12 cellular contexts compared by ENCODE assay signal in the genomic region with DNA sequence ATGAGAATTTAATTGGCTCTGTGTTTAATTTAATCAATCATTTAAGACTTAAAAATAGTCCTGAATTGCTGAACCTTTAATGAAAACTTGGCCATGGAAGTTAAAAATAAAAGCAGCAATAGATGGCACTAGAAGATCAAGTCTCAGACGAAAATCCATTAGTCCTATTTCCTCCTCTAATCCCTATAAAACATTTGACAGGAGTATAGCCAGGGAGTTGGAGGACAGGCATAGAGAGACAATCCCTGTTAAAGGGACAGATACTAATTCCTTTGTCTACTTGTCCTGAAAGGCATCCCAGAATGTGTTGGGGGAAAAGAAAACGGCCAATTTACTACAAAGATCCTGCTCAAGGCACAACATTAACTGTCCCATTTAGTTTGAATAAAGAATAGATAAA.
DNase-seq lines count a peak whose midpoint lies in the region; ATAC-seq, FAIRE-seq and TF ChIP-seq lines count a peak whose summit lies in the region.
"Had no signal": no experiment of that assay in that cellular context is flagged by ENCODE, and none has a peak within 500 bp of the region (broad histone marks: within the 10 kb centered on the region; RNA-seq: fewer than 3 reads in every experiment).

No MANE protein-coding gene starts in this region.

- H3K4me1 ChIP-seq in heart right ventricle, result peaks cover 0 to 7% (median 0%) of the 10 kb centered on the region in 9 donors

- no peak overlapping the region for H3K27ac Mint-ChIP-seq in activated CD4-positive, alpha-beta T cell treated with anti-CD3 and anti-CD28 coated beads, Interleukin-2, amount 10 ng/mL, durations not matched to agents 7 days and 5 days
- no peak overlapping the region for H3K27ac Mint-ChIP-seq in natural killer cell treated with Interleukin-12 subunit alpha and Interleukin-12 subunit beta and Interleukin-15 and Interleukin-18, amount 100 ng/mL, for 72 hours
- no peak overlapping the region for H3K27ac Mint-ChIP-seq in stimulated activated memory B cell treated with anti-CD40 and anti-IgM and Interleukin-4, amounts not matched to agents 10 μg/mL and 1 μg/mL and 100 μg/mL, for 72 hours
- H3K27ac Mint-ChIP-seq: CD8-positive, alpha-beta T cell; natural killer cell; stimulated activated effector memory CD8-positive, alpha-beta T cell treated with anti-CD3 and anti-CD28 coated beads, Interleukin-12 subunit alpha, Interleukin-12 subunit beta, amount 100 ng/mL, for 72 hours had no signal

- H3K4me3 ChIP-seq in heart right ventricle, result no peak overlapping the region

- H3K27ac ChIP-seq in C4-2B (no peak overlapping the region), heart right ventricle (no peak overlapping the region)

- H3K4me3 Mint-ChIP-seq in activated CD4-positive, alpha-beta T cell treated with anti-CD3 and anti-CD28 coated beads, Interleukin-2, amount 10 ng/mL, durations not matched to agents 7 days and 5 days, result no peak overlapping the region
- no peak overlapping the region for H3K4me3 Mint-ChIP-seq in natural killer cell treated with Interleukin-12 subunit alpha and Interleukin-12 subunit beta and Interleukin-15 and Interleukin-18, amount 100 ng/mL, for 72 hours
- no peak overlapping the region for H3K4me3 Mint-ChIP-seq in stimulated activated memory B cell treated with anti-CD40 and anti-IgM and Interleukin-4, amounts not matched to agents 10 μg/mL and 1 μg/mL and 100 μg/mL, for 72 hours
- H3K4me3 Mint-ChIP-seq: CD8-positive, alpha-beta T cell; natural killer cell; stimulated activated effector memory CD8-positive, alpha-beta T cell treated with anti-CD3 and anti-CD28 coated beads, Interleukin-12 subunit alpha, Interleukin-12 subunit beta, amount 100 ng/mL, for 72 hours had no signal

- 12 to 14% methylated on average over 2 of the region's 2 CpGs for WGBS in heart right ventricle, 2 donors

- intact Hi-C loops in heart right ventricle (cut with DNase I), result loop anchor here in 1 of 10 donors (10.0 kb wide), 1 partner anchor 869 kb away; no protein-coding TSS in a partner anchor

- no peak for ATAC-seq in heart right ventricle
- no peak for ATAC-seq in natural killer cell treated with Interleukin-12 subunit alpha and Interleukin-12 subunit beta and Interleukin-15 and Interleukin-18, amount 100 ng/mL, for 72 hours
- no peak for ATAC-seq in stimulated activated memory B cell treated with anti-CD40 and anti-IgM and Interleukin-4, amounts not matched to agents 10 μg/mL and 1 μg/mL and 100 μg/mL, for 72 hours
- ATAC-seq: CD8-positive, alpha-beta T cell; natural killer cell; stimulated activated effector memory CD8-positive, alpha-beta T cell treated with anti-CD3 and anti-CD28 coated beads, Interleukin-12 subunit alpha, Interleukin-12 subunit beta, amount 100 ng/mL, for 72 hours had no signal

- no peaks in the 10 kb centered on the region for H3K36me3 Mint-ChIP-seq in activated CD4-positive, alpha-beta T cell treated with anti-CD3 and anti-CD28 coated beads, Interleukin-2, amount 10 ng/mL, durations not matched to agents 7 days and 5 days (ENCODE audit: low read depth)
- peaks cover 14% of the 10 kb centered on the region for H3K36me3 Mint-ChIP-seq in natural killer cell treated with Interleukin-12 subunit alpha and Interleukin-12 subunit beta and Interleukin-15 and Interleukin-18, amount 100 ng/mL, for 72 hours
- H3K36me3 Mint-ChIP-seq in stimulated activated memory B cell treated with anti-CD40 and anti-IgM and Interleukin-4, amounts not matched to agents 10 μg/mL and 1 μg/mL and 100 μg/mL, for 72 hours, result no peaks in the 10 kb centered on the region
- H3K36me3 Mint-ChIP-seq: CD8-positive, alpha-beta T cell; natural killer cell; stimulated activated effector memory CD8-positive, alpha-beta T cell treated with anti-CD3 and anti-CD28 coated beads, Interleukin-12 subunit alpha, Interleukin-12 subunit beta, amount 100 ng/mL, for 72 hours had no signal

- H3K27me3 ChIP-seq in heart right ventricle, result no peaks in the 10 kb centered on the region

- POLR2A ChIA-PET in activated CD4-positive, alpha-beta T cell treated with anti-CD3 and anti-CD28 coated beads, Interleukin-2, amount 10 ng/mL, durations not matched to agents 7 days and 5 days (lab: Charles Lee), result no interaction called here

- no peak for TF ChIP-seq EP300 in Ishikawa (IDR thresholded peaks at IDR 0.05; ENCODE audit: borderline replicate concordance)

- peak; percentile 92 for FAIRE-seq in TTC549 (lab: Jason Lieb, UNC)

- CTCF ChIA-PET in activated CD4-positive, alpha-beta T cell treated with anti-CD3 and anti-CD28 coated beads, Interleukin-2, amount 10 ng/mL, durations not matched to agents 7 days and 5 days (lab: Charles Lee), result no interaction called here

- peaks cover 0 to 33% (median 9%) of the 10 kb centered on the region in 11 donors for H3K9me3 ChIP-seq in heart right ventricle

- H3K4me1 Mint-ChIP-seq in activated CD4-positive, alpha-beta T cell treated with anti-CD3 and anti-CD28 coated beads, Interleukin-2, amount 10 ng/mL, durations not matched to agents 7 days and 5 days, result no peaks in the 10 kb centered on the region
- H3K4me1 Mint-ChIP-seq in natural killer cell treated with Interleukin-12 subunit alpha and Interleukin-12 subunit beta and Interleukin-15 and Interleukin-18, amount 100 ng/mL, for 72 hours (ENCODE audit: low read depth in 2 of 2), result no peaks in the 10 kb centered on the region
- no peaks in the 10 kb centered on the region for H3K4me1 Mint-ChIP-seq in stimulated activated memory B cell treated with anti-CD40 and anti-IgM and Interleukin-4, amounts not matched to agents 10 μg/mL and 1 μg/mL and 100 μg/mL, for 72 hours
- H3K4me1 Mint-ChIP-seq: natural killer cell; stimulated activated effector memory CD8-positive, alpha-beta T cell treated with anti-CD3 and anti-CD28 coated beads, Interleukin-12 subunit alpha, Interleukin-12 subunit beta, amount 100 ng/mL, for 72 hours had no signal

- H3K9me3 Mint-ChIP-seq in activated CD4-positive, alpha-beta T cell treated with anti-CD3 and anti-CD28 coated beads, Interleukin-2, amount 10 ng/mL, durations not matched to agents 7 days and 5 days, result peaks cover 14% of the 10 kb centered on the region
- H3K9me3 Mint-ChIP-seq in natural killer cell treated with Interleukin-12 subunit alpha and Interleukin-12 subunit beta and Interleukin-15 and Interleukin-18, amount 100 ng/mL, for 72 hours, result peaks cover 20% of the 10 kb centered on the region
- peaks cover 11% of the 10 kb centered on the region for H3K9me3 Mint-ChIP-seq in stimulated activated memory B cell treated with anti-CD40 and anti-IgM and Interleukin-4, amounts not matched to agents 10 μg/mL and 1 μg/mL and 100 μg/mL, for 72 hours

- DNase-seq in iris pigment epithelial cell (ENCODE audit: low read depth) (peak; percentile 1), heart right ventricle (no peak)
- DNase-seq in activated CD4-positive, alpha-beta T cell treated with anti-CD3 and anti-CD28 coated beads, Interleukin-2, amount 10 ng/mL, durations not matched to agents 7 days and 5 days, result no peak
- no peak for DNase-seq in natural killer cell treated with Interleukin-12 subunit alpha and Interleukin-12 subunit beta and Interleukin-15 and Interleukin-18, amount 100 ng/mL, for 72 hours (ENCODE audit: low spot score)
- DNase-seq: activated CD4-positive, alpha-beta T cell treated with anti-CD3 and anti-CD28 coated beads for 4 hours; CD8-positive, alpha-beta T cell; natural killer cell had no signal

- TF ChIP-seq RAD21 in Ishikawa (IDR thresholded peaks at IDR 0.05; ENCODE audit: low read depth), result peak; percentile 56

- no peaks in the 10 kb centered on the region for H3K36me3 ChIP-seq in heart right ventricle

- TF ChIP-seq CTCF in C4-2B (conservative IDR thresholded peaks at IDR 0.05), result peak; percentile 19; the same call in 1 of the 2 replicates
- peak in 1 of 9 donors; percentile 27 for TF ChIP-seq CTCF in heart right ventricle (IDR thresholded peaks at IDR 0.05)

- H3K27me3 Mint-ChIP-seq in activated CD4-positive, alpha-beta T cell treated with anti-CD3 and anti-CD28 coated beads, Interleukin-2, amount 10 ng/mL, durations not matched to agents 7 days and 5 days, result no peaks in the 10 kb centered on the region
- no peaks in the 10 kb centered on the region for H3K27me3 Mint-ChIP-seq in natural killer cell treated with Interleukin-12 subunit alpha and Interleukin-12 subunit beta and Interleukin-15 and Interleukin-18, amount 100 ng/mL, for 72 hours
- H3K27me3 Mint-ChIP-seq in stimulated activated memory B cell treated with anti-CD40 and anti-IgM and Interleukin-4, amounts not matched to agents 10 μg/mL and 1 μg/mL and 100 μg/mL, for 72 hours, result no peaks in the 10 kb centered on the region

TF ChIP-seq in Ishikawa, 13 proteins besides CTCF, POLR2A, EP300 and RAD21 (continues in another document):
- TF ChIP-seq FOXM1 (IDR thresholded peaks at IDR 0.05; ENCODE audit: borderline replicate concordance, low read depth) (no peak), YY1 (IDR thresholded peaks at IDR 0.05; ENCODE audit: low read depth) (no peak), TAF1 (IDR thresholded peaks at IDR 0.05; ENCODE audit: low read depth) (no peak), TEAD4 (IDR thresholded peaks at IDR 0.05) (no peak), TCF12 (IDR thresholded peaks at IDR 0.05; ENCODE audit: low read depth) (no peak), CREB1 (IDR thresholded peaks at IDR 0.05; ENCODE audit: low read depth) (no peak), EGR1 (IDR thresholded peaks at IDR 0.05) (no peak), CEBPB (IDR thresholded peaks at IDR 0.05) (no peak)
- TF ChIP-seq, protein P1, sequence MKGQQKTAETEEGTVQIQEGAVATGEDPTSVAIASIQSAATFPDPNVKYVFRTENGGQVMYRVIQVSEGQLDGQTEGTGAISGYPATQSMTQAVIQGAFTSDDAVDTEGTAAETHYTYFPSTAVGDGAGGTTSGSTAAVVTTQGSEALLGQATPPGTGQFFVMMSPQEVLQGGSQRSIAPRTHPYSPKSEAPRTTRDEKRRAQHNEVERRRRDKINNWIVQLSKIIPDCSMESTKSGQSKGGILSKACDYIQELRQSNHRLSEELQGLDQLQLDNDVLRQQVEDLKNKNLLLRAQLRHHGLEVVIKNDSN (IDR thresholded peaks at IDR 0.05), result no peak
